13 cellular contexts compared by ENCODE assay signal in the genomic region with DNA sequence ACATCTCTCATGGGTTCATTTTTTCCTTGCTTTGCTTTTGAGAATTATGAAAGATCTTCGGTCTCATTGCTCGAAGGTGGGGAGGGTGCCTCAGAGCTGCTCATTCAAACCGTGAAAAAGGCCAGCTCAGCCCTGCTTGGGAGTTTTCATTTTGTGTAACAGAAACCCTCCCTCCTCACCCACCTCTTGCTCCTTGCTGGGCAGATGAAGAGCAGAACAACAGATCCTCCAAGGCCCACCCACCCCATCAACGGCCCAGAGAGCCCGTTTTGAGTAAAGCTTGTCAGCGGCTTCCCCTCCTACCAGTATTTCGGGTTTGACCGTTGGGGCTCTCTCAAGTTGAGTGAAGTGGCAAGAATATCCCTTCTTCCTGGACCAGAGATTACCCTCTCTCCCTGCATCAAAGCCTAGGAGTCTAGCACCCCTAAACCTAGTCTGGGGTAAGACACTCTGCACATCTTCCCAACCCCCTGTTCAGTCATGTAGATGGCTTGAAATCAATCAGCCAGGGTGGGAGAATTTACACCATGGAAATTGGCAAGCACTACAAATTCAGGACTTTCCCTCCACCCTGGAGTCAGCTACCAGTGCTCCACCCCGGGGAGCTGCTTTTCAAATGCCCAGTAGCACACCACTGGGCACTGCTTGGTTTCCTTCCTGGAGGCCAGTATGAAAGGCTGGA. TPM values are rescaled to one million over a fixed set of nuclear protein-coding genes. Genes with fewer than 3 reads are reported as not detected.
DNase-seq lines count a peak whose midpoint lies in the region; ATAC-seq and TF ChIP-seq lines count a peak whose summit lies in the region.
"Had no signal": no experiment of that assay in that cellular context is flagged by ENCODE, and none has a peak within 500 bp of the region (broad histone marks: within the 10 kb centered on the region; RNA-seq: fewer than 3 reads in every experiment).

No MANE protein-coding gene starts in this region.

- TF ChIP-seq POLR2A in heart left ventricle (IDR thresholded peaks at IDR 0.05) = no peak

- intact Hi-C loops in left cardiac atrium (cut with DNase I) (no loop called here), heart left ventricle (cut with DNase I) (loop anchor here in 8 of 10 donors (2.0 to 10.0 kb wide), 7 partner anchors 35 to 206 kb away; a partner anchor contains a TSS), natural killer cell (cut with micrococcal nuclease) (loop anchor here (5.0 kb wide), 1 partner anchor 84 kb away; a partner anchor contains a TSS)

- H3K4me3 ChIP-seq in heart left ventricle = peak overlapping the region in 1 of 12 donors; percentile 48

- no peaks in the 10 kb centered on the region for H3K9me3 Mint-ChIP-seq in activated T-cell treated with anti-CD3 and anti-CD28 coated beads, Interleukin-2, amount 50 U/mL, for 72 hours
- H3K9me3 Mint-ChIP-seq in natural killer cell = no peaks in the 10 kb centered on the region
- H3K9me3 Mint-ChIP-seq in type B pancreatic cell = no peaks in the 10 kb centered on the region

- WGBS in heart left ventricle, 4 donors = 79 to 88% (median 83%) methylated on average over 9 of the region's 9 CpGs

- H3K4me1 ChIP-seq in heart left ventricle = peaks cover 0 to 33% (median 20%) of the 10 kb centered on the region in 12 donors

- ATAC-seq in left cardiac atrium (no peak), heart left ventricle (no peak), natural killer cell (no peak)
- ATAC-seq in activated T-cell treated with anti-CD3 and anti-CD28 coated beads, Interleukin-2, amount 50 U/mL, for 72 hours (replicated peaks in 1 of 2) = peak; percentile 37 to 44
- ATAC-seq: SK-N-SH treated with all-trans-retinoic acid at 6 μM for 48 hours had no signal

- no peak for TF ChIP-seq CTCF in heart left ventricle (IDR thresholded peaks at IDR 0.05)
- TF ChIP-seq CTCF in natural killer cell (IDR thresholded peaks at IDR 0.05) = no peak
- no peak for TF ChIP-seq CTCF in type B pancreatic cell (conservative IDR thresholded peaks at IDR 0.05)

- DNase-seq in left cardiac atrium (peak; percentile 16), heart left ventricle (no peak), natural killer cell (peak; percentile 16), type B pancreatic cell (ENCODE audit: extremely low spot score, unreplicated experiment) (no peak), NCI-H1694 treated with DMSO at 0.1 percent for 48 hours (lab: John Stamatoyannopoulos, UW) (no peak), Kasumi-1 (lab: John Stamatoyannopoulos, UW) (no peak), OCI-M2 (lab: John Stamatoyannopoulos, UW; ENCODE audit: unreplicated experiment) (no peak)
- peak; percentile 84 to 87 for DNase-seq in activated T-cell treated with anti-CD3 and anti-CD28 coated beads, Interleukin-2, amount 50 U/mL, for 72 hours
- DNase-seq: GF-D8, glutamatergic neuron, NCI-H1092 had no signal

- no peaks in the 10 kb centered on the region for H3K36me3 ChIP-seq in heart left ventricle

- H3K4me1 Mint-ChIP-seq in activated T-cell treated with anti-CD3 and anti-CD28 coated beads, Interleukin-2, amount 50 U/mL, for 72 hours (ENCODE audit: low read depth) = peaks cover 60% of the 10 kb centered on the region
- H3K4me1 Mint-ChIP-seq in natural killer cell (peaks cover 56 to 71% of the 10 kb centered on the region in 2 donors), type B pancreatic cell (ENCODE audit: unreplicated experiment) (peaks cover 19% of the 10 kb centered on the region)

- H3K36me3 Mint-ChIP-seq in activated T-cell treated with anti-CD3 and anti-CD28 coated beads, Interleukin-2, amount 50 U/mL, for 72 hours (ENCODE audit: insufficient read depth in 2 of 2) = peaks cover 46 to 73% of the 10 kb centered on the region in 2 donors
- H3K36me3 Mint-ChIP-seq in natural killer cell = no peaks in the 10 kb centered on the region
- H3K36me3 Mint-ChIP-seq in type B pancreatic cell = no peaks in the 10 kb centered on the region

- peaks cover 0 to 10% (median 0%) of the 10 kb centered on the region in 9 donors for H3K27me3 ChIP-seq in heart left ventricle

- H3K9me3 ChIP-seq in heart left ventricle = peaks cover 0 to 10% (median 3%) of the 10 kb centered on the region in 12 donors

- H3K27ac ChIP-seq in heart left ventricle = peak overlapping the region in 1 of 12 donors; percentile 52

- peak overlapping the region; percentile 89 to 90 for H3K4me3 Mint-ChIP-seq in activated T-cell treated with anti-CD3 and anti-CD28 coated beads, Interleukin-2, amount 50 U/mL, for 72 hours
- peak overlapping the region; percentile 57 for H3K4me3 Mint-ChIP-seq in natural killer cell
- H3K4me3 Mint-ChIP-seq in type B pancreatic cell = peak overlapping the region; percentile 22

- peak overlapping the region; percentile 89 for H3K27ac Mint-ChIP-seq in activated T-cell treated with anti-CD3 and anti-CD28 coated beads, Interleukin-2, amount 50 U/mL, for 72 hours
- H3K27ac Mint-ChIP-seq in natural killer cell (peak overlapping the region; percentile 90 to 91), type B pancreatic cell (no peak overlapping the region)

- no peaks in the 10 kb centered on the region for H3K27me3 Mint-ChIP-seq in activated T-cell treated with anti-CD3 and anti-CD28 coated beads, Interleukin-2, amount 50 U/mL, for 72 hours (ENCODE audit: low read depth)
- peaks cover 19 to 32% of the 10 kb centered on the region in 2 donors for H3K27me3 Mint-ChIP-seq in natural killer cell (ENCODE audit: low read depth in 2 of 2)
- H3K27me3 Mint-ChIP-seq in type B pancreatic cell = peaks cover 30% of the 10 kb centered on the region

RNA-seq across cellular contexts. Expression of a gene that starts 1.8 kb away (rescaled TPM):
- total RNA-seq in left cardiac atrium = under 1 TPM; 0.29 to 0.53 TPM
- total RNA-seq in heart left ventricle = 1 to 10 TPM in 1 of 9 donors, under 1 TPM in 5, not detected in 3; 0.09 to 2.2 (median 0.23) TPM
- under 1 TPM; 0.15 to 0.35 TPM for polyA plus RNA-seq in heart left ventricle
- 100 to 1,000 TPM; 311 to 371 TPM for total RNA-seq in activated T-cell treated with anti-CD3 and anti-CD28 coated beads, Interleukin-2, amount 50 U/mL, for 72 hours
- 1 to 10 TPM; 3.2 to 8.0 (median 6.6) TPM for total RNA-seq in natural killer cell
- total RNA-seq in type B pancreatic cell (ENCODE audit: low replicate concordance) = not detected in 2 replicates
- total RNA-seq: pulmonary artery endothelial cell had no signal

Comparison
In these comparisons a context has a peak if more than half of its experiments do, and no peak if none do; other contexts are left out.
1. DNase-seq: peak in left cardiac atrium (single experiment), activated T-cell treated with anti-CD3 and anti-CD28 coated beads, Interleukin-2, amount 50 U/mL, for 72 hours (2 of 2) and natural killer cell (single experiment); none in heart left ventricle (0 of 5), type B pancreatic cell (single experiment), NCI-H1694 treated with DMSO at 0.1 percent for 48 hours (single experiment), Kasumi-1 (0 of 2) and OCI-M2 (single experiment).
2. intact Hi-C loops: an anchor here in heart left ventricle (2.0 to 10.0 kb wide) and natural killer cell (5.0 kb wide); none called in left cardiac atrium.
3. ATAC-seq: peak in activated T-cell treated with anti-CD3 and anti-CD28 coated beads, Interleukin-2, amount 50 U/mL, for 72 hours (2 of 2); none in left cardiac atrium (0 of 2), heart left ventricle (0 of 4) and natural killer cell (0 of 3).
4. H3K4me3 Mint-ChIP-seq: peak in every context shown above with its lines; median percentile 90 in activated T-cell treated with anti-CD3 and anti-CD28 coated beads, Interleukin-2, amount 50 U/mL, for 72 hours; 57 in natural killer cell; 22 in type B pancreatic cell.
5. RNA of a gene that starts 1.8 kb away (total RNA-seq): 311 to 371 TPM in activated T-cell treated with anti-CD3 and anti-CD28 coated beads, Interleukin-2, amount 50 U/mL, for 72 hours; 3.2 to 8.0 TPM in natural killer cell, 0.29 to 0.53 TPM in left cardiac atrium, not detected in type B pancreatic cell and 0.09 to 2.2 TPM in heart left ventricle; every median in the first group is over 10 times any median in the second.